In genomic region chr7:151013728-151014497, GRCh38 we compare ENCODE assay signal across 8 cellular contexts. TPM values are rescaled to one million over a fixed set of nuclear protein-coding genes. Genes with fewer than 3 reads are reported as not detected.
A peak's percentile ranks its signal among the peaks of the same experiment; 100 is the strongest.
DNase-seq lines count a peak whose midpoint lies in the region; ATAC-seq, FAIRE-seq and TF ChIP-seq lines count a peak whose summit lies in the region.

No MANE protein-coding gene starts in this region.

- peak overlapping the region; percentile 90 for H3K4me3 Mint-ChIP-seq in activated CD4-positive, alpha-beta T cell treated with anti-CD3 and anti-CD28 coated beads, Interleukin-2, amount 10 ng/mL, durations not matched to agents 24 days and 14 days

- H3K27me3 ChIP-seq in HL-60 (ENCODE audit: insufficient read depth, poor library complexity, severe bottlenecking) (peaks cover 11% of the 10 kb centered on the region), lung (ENCODE audit: control insufficient read depth, insufficient read depth) (no peaks in the 10 kb centered on the region)

- peaks cover 68% of the 10 kb centered on the region for H3K4me1 Mint-ChIP-seq in activated CD4-positive, alpha-beta T cell treated with anti-CD3 and anti-CD28 coated beads, Interleukin-2, amount 10 ng/mL, durations not matched to agents 24 days and 14 days

- peak overlapping the region; percentile 43 for H3K27ac ChIP-seq in HL-60 (replicated peaks)
- H3K27ac ChIP-seq in lung (ENCODE audit: low read depth in 1 of 2, low read length in 1 of 2): no peak overlapping the region

- H3K36me3 Mint-ChIP-seq in activated CD4-positive, alpha-beta T cell treated with anti-CD3 and anti-CD28 coated beads, Interleukin-2, amount 10 ng/mL, durations not matched to agents 24 days and 14 days (ENCODE audit: low read depth): peaks cover 12% of the 10 kb centered on the region

- ATAC-seq in lung (ENCODE audit: insufficient read depth, low FRiP score): no peak

- H3K36me3 ChIP-seq in lung (ENCODE audit: control insufficient read depth in 2 of 2, insufficient read depth in 2 of 2, low read length in 2 of 2): peaks cover 0 to 4% of the 10 kb centered on the region in 2 donors

- H3K9me3 ChIP-seq in lung (ENCODE audit: control insufficient read depth in 2 of 2, insufficient read depth in 1 of 2, low read length in 1 of 2): no peaks in the 10 kb centered on the region

- DNase-seq in GM03348 (ENCODE audit: low spot score) (peak; percentile 79), HL-60 (ENCODE audit: low read depth in 1 of 2, low spot score in 1 of 2) (peak; percentile 90 to 92), dedifferentiated amniotic fluid mesenchymal stem cell (ENCODE audit: extremely low spot score) (peak; percentile 20), lung (ENCODE audit: low spot score) (no peak), COR-L47 (lab: John Stamatoyannopoulos, UW) (no peak), RCC 7860 (ENCODE audit: low spot score) (no peak)
- peak; percentile 97 for DNase-seq in activated CD4-positive, alpha-beta T cell treated with anti-CD3 and anti-CD28 coated beads, Interleukin-2, amount 10 ng/mL, durations not matched to agents 24 days and 14 days
- DNase-seq in stimulated activated CD8-positive, alpha-beta memory T cell treated with anti-CD3 and anti-CD28 coated beads, Interleukin-15, amount 100 ng/mL, for 24 hours (ENCODE audit: low read depth): peak; percentile 56

- no peak for FAIRE-seq in RCC 7860 (lab: Jason Lieb, UNC)

- WGBS in lung, 2 donors: 24 to 46% methylated on average over 56 of the region's 56 CpGs

- H3K4me1 ChIP-seq in lung (ENCODE audit: control insufficient read depth in 2 of 2, insufficient read depth in 2 of 2, low read length in 2 of 2): peaks cover 0 to 25% of the 10 kb centered on the region in 2 donors

- TF ChIP-seq CTCF in HL-60 (IDR thresholded peaks at IDR 0.05; ENCODE audit: insufficient read depth, low read length) (no peak), lung (IDR thresholded peaks at IDR 0.05; ENCODE audit: control extremely low read depth, extremely low read depth) (peak; percentile 1)

- intact Hi-C loops in activated CD4-positive, alpha-beta T cell treated with anti-CD3 and anti-CD28 coated beads, Interleukin-2, amount 10 ng/mL, durations not matched to agents 24 days and 14 days (cut with micrococcal nuclease): loop anchor here (1.0 to 5.0 kb wide), 3 partner anchors 14 to 68 kb away; partner anchors contain the start of genes ABCB8, FASTK, KCNH2 and TMUB1

- H3K27me3 Mint-ChIP-seq in activated CD4-positive, alpha-beta T cell treated with anti-CD3 and anti-CD28 coated beads, Interleukin-2, amount 10 ng/mL, durations not matched to agents 24 days and 14 days: peaks cover 7% of the 10 kb centered on the region

- H3K9me3 Mint-ChIP-seq in activated CD4-positive, alpha-beta T cell treated with anti-CD3 and anti-CD28 coated beads, Interleukin-2, amount 10 ng/mL, durations not matched to agents 24 days and 14 days: no peaks in the 10 kb centered on the region

- peak overlapping the region; percentile 96 for H3K27ac Mint-ChIP-seq in activated CD4-positive, alpha-beta T cell treated with anti-CD3 and anti-CD28 coated beads, Interleukin-2, amount 10 ng/mL, durations not matched to agents 24 days and 14 days

- H3K4me3 ChIP-seq in HL-60 (replicated peaks; ENCODE audit: insufficient read depth, low read length) (peak overlapping the region; percentile 46), lung (no peak overlapping the region)

RNA-seq across cellular contexts. Expression of gene ATG9B, which starts 10.4 kb away (rescaled TPM):
- total RNA-seq in activated CD4-positive, alpha-beta T cell treated with anti-CD3 and anti-CD28 coated beads, Interleukin-2, amount 10 ng/mL, durations not matched to agents 24 days and 14 days: 7.3 and 7.5 TPM in 2 replicates
- 1 to 10 TPM; 1.1 to 2.8 TPM for total RNA-seq in lung
- 1 to 10 TPM in 1 of 2 donors, under 1 TPM in 1; 0.78 to 1.8 TPM for polyA plus RNA-seq in lung

RNA-seq across cellular contexts. Expression of gene ABCB8, which starts 14.3 kb away (rescaled TPM):
- 56.4 and 57.4 TPM in 2 replicates for total RNA-seq in activated CD4-positive, alpha-beta T cell treated with anti-CD3 and anti-CD28 coated beads, Interleukin-2, amount 10 ng/mL, durations not matched to agents 24 days and 14 days
- total RNA-seq in lung: 10 to 100 TPM; 21.8 to 61.5 TPM
- 10 to 100 TPM; 28.7 to 28.9 TPM for polyA plus RNA-seq in lung

RNA-seq across cellular contexts. Expression of gene NOS3, which starts 23.1 kb away (rescaled TPM):
- total RNA-seq in activated CD4-positive, alpha-beta T cell treated with anti-CD3 and anti-CD28 coated beads, Interleukin-2, amount 10 ng/mL, durations not matched to agents 24 days and 14 days: 14.3 and 15.7 TPM in 2 replicates
- 10 to 100 TPM; 11.9 to 31.0 TPM for total RNA-seq in lung
- 10 to 100 TPM in 1 of 2 donors, 1 to 10 TPM in 1; 9.3 to 11.9 TPM for polyA plus RNA-seq in lung

RNA-seq across cellular contexts. Expression of gene ASIC3, which starts 34.4 kb away (rescaled TPM):
- total RNA-seq in activated CD4-positive, alpha-beta T cell treated with anti-CD3 and anti-CD28 coated beads, Interleukin-2, amount 10 ng/mL, durations not matched to agents 24 days and 14 days: 3.5 and 4.0 TPM in 2 replicates
- total RNA-seq in lung: 1 to 10 TPM in 1 of 2 donors, under 1 TPM in 1; 0.37 to 3.9 TPM
- 1 to 10 TPM; 1.6 to 3.2 TPM for polyA plus RNA-seq in lung

RNA-seq across cellular contexts. Expression of gene KCNH2, which starts 35.8 kb away (rescaled TPM):
- 0.36 and 0.37 TPM in 2 replicates for total RNA-seq in activated CD4-positive, alpha-beta T cell treated with anti-CD3 and anti-CD28 coated beads, Interleukin-2, amount 10 ng/mL, durations not matched to agents 24 days and 14 days
- total RNA-seq in lung: 1 to 10 TPM; 1.7 to 2.0 TPM
- under 1 TPM; 0.43 to 0.82 TPM for polyA plus RNA-seq in lung

Comparison
In these comparisons a context has a peak if more than half of its experiments do, and no peak if none do; other contexts are left out.
1. DNase-seq: peak in GM03348 (single experiment), HL-60 (2 of 2), activated CD4-positive, alpha-beta T cell treated with anti-CD3 and anti-CD28 coated beads, Interleukin-2, amount 10 ng/mL, durations not matched to agents 24 days and 14 days (single experiment), dedifferentiated amniotic fluid mesenchymal stem cell (single experiment) and stimulated activated CD8-positive, alpha-beta memory T cell treated with anti-CD3 and anti-CD28 coated beads, Interleukin-15, amount 100 ng/mL, for 24 hours (single experiment); none in lung (single experiment), COR-L47 (single experiment) and RCC 7860 (single experiment).